Comparison of ENCODE assay signal across 8 cellular contexts in genomic region chr22:37559901-37560681, GRCh38. TPM values are rescaled to one million over a fixed set of nuclear protein-coding genes. Genes with fewer than 3 reads are reported as not detected.
DNase-seq lines count a peak whose midpoint lies in the region; ATAC-seq and TF ChIP-seq lines count a peak whose summit lies in the region.

A gene with protein sequence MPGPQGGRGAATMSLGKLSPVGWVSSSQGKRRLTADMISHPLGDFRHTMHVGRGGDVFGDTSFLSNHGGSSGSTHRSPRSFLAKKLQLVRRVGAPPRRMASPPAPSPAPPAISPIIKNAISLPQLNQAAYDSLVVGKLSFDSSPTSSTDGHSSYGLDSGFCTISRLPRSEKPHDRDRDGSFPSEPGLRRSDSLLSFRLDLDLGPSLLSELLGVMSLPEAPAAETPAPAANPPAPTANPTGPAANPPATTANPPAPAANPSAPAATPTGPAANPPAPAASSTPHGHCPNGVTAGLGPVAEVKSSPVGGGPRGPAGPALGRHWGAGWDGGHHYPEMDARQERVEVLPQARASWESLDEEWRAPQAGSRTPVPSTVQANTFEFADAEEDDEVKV (plus strand): TSS chr22:37560480. CDS start chr22:37566350, 5,870 bp downstream.

- H3K27ac Mint-ChIP-seq in effector memory CD8-positive, alpha-beta T cell, result peak within 1 kb of the TSS in 1 of 2 donors; percentile 20

- H3K4me1 Mint-ChIP-seq in effector memory CD8-positive, alpha-beta T cell (ENCODE audit: low read depth in 2 of 2), result peaks cover 12 to 22% of the 10 kb centered on the region in 2 donors

- WGBS in suprapubic skin, result under 1% methylated on average over 35 of the region's 85 CpGs

- peak within 1 kb of the TSS; percentile 75 for H3K4me3 Mint-ChIP-seq in effector memory CD8-positive, alpha-beta T cell

- peaks cover 13% of the 10 kb centered on the region for H4K20me1 ChIP-seq in PC-3 (ENCODE audit: low read length)

- peaks cover 3% of the 10 kb centered on the region for H3K36me3 Mint-ChIP-seq in effector memory CD8-positive, alpha-beta T cell (ENCODE audit: insufficient read depth)

- peaks cover 48 to 90% of the 10 kb centered on the region in 2 donors for H3K27me3 Mint-ChIP-seq in effector memory CD8-positive, alpha-beta T cell

- H3K9me3 Mint-ChIP-seq in effector memory CD8-positive, alpha-beta T cell, result no peaks in the 10 kb centered on the region

- H3K4me1 ChIP-seq in PC-3 (ENCODE audit: insufficient read depth, low read length), result peaks cover 37% of the 10 kb centered on the region
- peaks cover 71% of the 10 kb centered on the region for H3K4me1 ChIP-seq in lower lobe of right lung
- H3K4me1 ChIP-seq in suprapubic skin, result peaks cover 76% of the 10 kb centered on the region

- H3K9me2 ChIP-seq in PC-3 (replicated peaks; ENCODE audit: low read length), result no peaks in the 10 kb centered on the region

- H3K27me3 ChIP-seq in PC-3 (ENCODE audit: low read length), result no peaks in the 10 kb centered on the region
- peaks cover 10% of the 10 kb centered on the region for H3K27me3 ChIP-seq in lower lobe of right lung (ENCODE audit: low read depth)
- no peaks in the 10 kb centered on the region for H3K27me3 ChIP-seq in suprapubic skin

- POLR2A ChIA-PET in PC-3 (lab: Charles Lee; ENCODE audit: unreplicated experiment), result interaction anchor here (0.6 kb wide), 2 partner anchors 13 to 1092 kb away, joined by 3 to 11 read pairs; no protein-coding TSS in a partner anchor

- H3K36me3 ChIP-seq in PC-3 (ENCODE audit: low read depth, low read length), result 0 out of 2 replicates have a peak, but pooled peaks cover 4% of the 10 kb centered on the region
- H3K36me3 ChIP-seq in lower lobe of right lung, result no peaks in the 10 kb centered on the region
- H3K36me3 ChIP-seq in suprapubic skin, result no peaks in the 10 kb centered on the region

- CTCF ChIA-PET in PC-3 (lab: Charles Lee), result interaction anchor here (1.1 kb wide), 1 partner anchor 32 kb away, joined by 3 read pairs; no protein-coding TSS in a partner anchor

- peaks cover 46% of the 10 kb centered on the region for H3K79me2 ChIP-seq in PC-3 (ENCODE audit: low read length)

- no peak for TF ChIP-seq EP300 in suprapubic skin (IDR thresholded peaks at IDR 0.05)

- peak within 1 kb of the TSS; percentile 63 for H2AFZ ChIP-seq in PC-3 (ENCODE audit: low read length)

- no TSS peak for BruUV-seq in PC-3 (replicated peaks; lab: Mats Ljungman, UMichigan)

- peak within 1 kb of the TSS; percentile 89 for H3K9ac ChIP-seq in PC-3 (ENCODE audit: low read length)

- TF ChIP-seq POLR2A in suprapubic skin (IDR thresholded peaks at IDR 0.05), result peak in 1 of 2 donors; percentile 61

- TF ChIP-seq CTCF in C4-2B (conservative IDR thresholded peaks at IDR 0.05) (no peak), PC-3 (conservative IDR thresholded peaks at IDR 0.05; ENCODE audit: low read depth, low read length) (no peak), lower lobe of right lung (IDR thresholded peaks at IDR 0.05) (no peak), suprapubic skin (IDR thresholded peaks at IDR 0.05) (no peak)

- H3K9me3 ChIP-seq in PC-3 (ENCODE audit: low read length), result no peaks in the 10 kb centered on the region
- no peaks in the 10 kb centered on the region for H3K9me3 ChIP-seq in lower lobe of right lung
- no peaks in the 10 kb centered on the region for H3K9me3 ChIP-seq in suprapubic skin

- peak within 1 kb of the TSS; percentile 89 for H3K27ac ChIP-seq in C4-2B
- peak within 1 kb of the TSS; percentile 47 for H3K27ac ChIP-seq in PC-3 (ENCODE audit: low read length)
- H3K27ac ChIP-seq in lower lobe of right lung, result peak within 1 kb of the TSS; percentile 96
- peak within 1 kb of the TSS; percentile 99 for H3K27ac ChIP-seq in suprapubic skin

- peak within 1 kb of the TSS; percentile 87 for H3K4me3 ChIP-seq in PC-3 (ENCODE audit: low read length)
- H3K4me3 ChIP-seq in lower lobe of right lung, result peak within 1 kb of the TSS; percentile 81
- H3K4me3 ChIP-seq in suprapubic skin, result peak within 1 kb of the TSS; percentile 77

- intact Hi-C loops in PC-3 (cut with micrococcal nuclease), result no loop called here
- intact Hi-C loops in lower lobe of right lung (cut with DNase I), result no loop called here

- H3F3A ChIP-seq in PC-3 (ENCODE audit: low read length, unreplicated experiment), result peaks cover 5% of the 10 kb centered on the region

- peak; percentile 54 for DNase-seq in PC-3
- DNase-seq in effector memory CD8-positive, alpha-beta T cell, result no peak
- peak; percentile 73 for DNase-seq in lower lobe of right lung
- DNase-seq in suprapubic skin (ENCODE audit: low spot score in 2 of 2), result peak; percentile 82 to 89
- DNase-seq in NCI-H2081 treated with DMSO at 0.1 percent for 48 hours (lab: John Stamatoyannopoulos, UW), result no peak
- no peak for DNase-seq in middle frontal gyrus (ENCODE audit: extremely low spot score, low spot score)
- DNase-seq in DMS114 treated with DMSO at 0.1 percent for 48 hours (lab: John Stamatoyannopoulos, UW; ENCODE audit: unreplicated experiment), result no peak

- ATAC-seq in PC-3, result peak; percentile 46
- ATAC-seq in effector memory CD8-positive, alpha-beta T cell (replicated peaks), result peak; percentile 23
- ATAC-seq in lower lobe of right lung, result peak; percentile 67 to 74

- H3K4me2 ChIP-seq in PC-3 (ENCODE audit: low read length), result peak within 1 kb of the TSS; percentile 99

RNA-seq across cellular contexts. Expression of the gene that starts here (rescaled TPM):
- 43.9 and 47.4 TPM in 2 replicates for total RNA-seq in PC-3 (2014; rRNA removed)
- 46.0 TPM for total RNA-seq in lower lobe of right lung
- 10 to 100 TPM; 32.1 to 93.7 (median 80.9) TPM for total RNA-seq in suprapubic skin

Comparison
In these comparisons a context has a peak if more than half of its experiments do, and no peak if none do; other contexts are left out.
1. H3K27ac ChIP-seq: peak in every context shown above with its lines; median percentile 99 in suprapubic skin; 96 in lower lobe of right lung; 89 in C4-2B; 47 in PC-3.
2. DNase-seq: peak in PC-3 (single experiment), lower lobe of right lung (single experiment) and suprapubic skin (2 of 2); none in effector memory CD8-positive, alpha-beta T cell (0 of 3), NCI-H2081 treated with DMSO at 0.1 percent for 48 hours (single experiment), middle frontal gyrus (single experiment) and DMS114 treated with DMSO at 0.1 percent for 48 hours (single experiment).
3. Peak in every context shown above with its lines, with median percentiles within 50 percentile points of each other: ATAC-seq and H3K4me3 ChIP-seq.